ENCODE assay signal across 13 cellular contexts in the genomic region with DNA sequence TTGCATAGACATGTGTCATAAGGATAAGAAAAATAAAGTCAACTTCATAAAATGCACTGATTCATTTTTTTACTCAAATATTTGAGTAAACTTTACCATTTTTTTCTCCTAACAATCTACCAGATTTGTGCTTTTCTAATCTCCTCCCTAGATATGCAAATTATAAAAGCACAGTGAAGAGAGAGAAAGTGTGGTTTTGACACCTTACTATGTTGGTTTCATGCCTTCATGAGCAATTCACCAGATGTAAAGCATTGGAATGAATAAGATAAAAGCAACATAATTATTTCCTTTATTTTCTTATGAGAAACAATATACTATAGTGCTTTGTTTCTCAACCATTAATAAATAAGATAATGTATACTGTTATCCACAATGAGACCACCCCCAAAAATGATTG.
DNase-seq lines count a peak whose midpoint lies in the region; ATAC-seq and TF ChIP-seq lines count a peak whose summit lies in the region.
"Had no signal": no experiment of that assay in that cellular context is flagged by ENCODE, and none has a peak within 500 bp of the region (broad histone marks: within the 10 kb centered on the region; RNA-seq: fewer than 3 reads in every experiment).

No MANE protein-coding gene starts in this region.

- H3K27ac ChIP-seq in right lobe of liver = no peak overlapping the region
- H3K27ac ChIP-seq: SK-N-MC had no signal

- H3K9me3 ChIP-seq in right lobe of liver = no peaks in the 10 kb centered on the region

- TF ChIP-seq POLR2A in right lobe of liver (IDR thresholded peaks at IDR 0.05) = no peak

- H3K27me3 ChIP-seq in right lobe of liver = peaks cover 0 to 8% of the 10 kb centered on the region in 2 donors

- intact Hi-C loops in right lobe of liver (cut with DNase I) = no loop called here

- TF ChIP-seq CTCF in right lobe of liver (IDR thresholded peaks at IDR 0.05) = no peak

- H3K36me3 ChIP-seq in right lobe of liver = no peaks in the 10 kb centered on the region

- no peaks in the 10 kb centered on the region for H3K4me1 ChIP-seq in right lobe of liver

- DNase-seq in right lobe of liver (no peak), NCI-H146 treated with DMSO at 0.1 percent for 48 hours (lab: John Stamatoyannopoulos, UW; ENCODE audit: unreplicated experiment) (no peak), RPMI8226 (no peak), cerebellar cortex (ENCODE audit: low spot score) (no peak)
- DNase-seq in stimulated activated CD4-positive, alpha-beta T cell treated with anti-CD3 and anti-CD28 coated beads, Interleukin-2, amount 100 ng/mL, for 48 hours = no peak
- DNase-seq: activated CD4-positive, alpha-beta T cell treated with anti-CD3 and anti-CD28 coated beads, Interleukin-2, amount 50 U/mL, for 1 hour; foreskin melanocyte; NCI-H1048; NCI-H526 had no signal

- ATAC-seq in GM19025 (IDR thresholded peaks at IDR 0.05; ENCODE audit: low read depth, unreplicated experiment) (peak; percentile 85), GM21786 (IDR thresholded peaks at IDR 0.05; ENCODE audit: unreplicated experiment) (peak; percentile 99), HG03280 (IDR thresholded peaks at IDR 0.05; ENCODE audit: unreplicated experiment) (peak; percentile 69), right lobe of liver (no peak)

- H3K4me3 ChIP-seq in right lobe of liver = peak overlapping the region in 2 of 3 donors; percentile 19 to 35
- H3K4me3 ChIP-seq: SK-N-MC had no signal

Comparison
In these comparisons a context has a peak if more than half of its experiments do, and no peak if none do; other contexts are left out.
1. ATAC-seq: peak in GM19025 (single experiment), GM21786 (single experiment) and HG03280 (single experiment); none in right lobe of liver (0 of 4).